9 cellular contexts compared by ENCODE assay signal in genomic region chr3:141401095-141401494, GRCh38. TPM values are rescaled to one million over a fixed set of nuclear protein-coding genes. Genes with fewer than 3 reads are reported as not detected.
A peak's percentile ranks its signal among the peaks of the same experiment; 100 is the strongest.
DNase-seq lines count a peak whose midpoint lies in the region; ATAC-seq and TF ChIP-seq lines count a peak whose summit lies in the region.
"Had no signal": no experiment of that assay in that cellular context is flagged by ENCODE, and none has a peak within 500 bp of the region (broad histone marks: within the 10 kb centered on the region; RNA-seq: fewer than 3 reads in every experiment).

No MANE protein-coding gene starts in this region.

- no peaks in the 10 kb centered on the region for H3K27me3 ChIP-seq in right lobe of liver

- peaks cover 46% of the 10 kb centered on the region for H3K36me3 Mint-ChIP-seq in activated CD8-positive, alpha-beta memory T cell treated with anti-CD3 and anti-CD28 coated beads, Interleukin-2, amount 10 ng/mL, durations not matched to agents 7 days and 5 days
- H3K36me3 Mint-ChIP-seq in activated naive CD8-positive, alpha-beta T cell treated with anti-CD3 and anti-CD28 coated beads for 36 hours: peaks cover 13% of the 10 kb centered on the region

- H3K27ac Mint-ChIP-seq in activated CD8-positive, alpha-beta memory T cell treated with anti-CD3 and anti-CD28 coated beads, Interleukin-2, amount 10 ng/mL, durations not matched to agents 7 days and 5 days: peak overlapping the region; percentile 69
- peak overlapping the region; percentile 66 for H3K27ac Mint-ChIP-seq in activated naive CD8-positive, alpha-beta T cell treated with anti-CD3 and anti-CD28 coated beads for 36 hours

- H3K9me3 ChIP-seq in right lobe of liver: no peaks in the 10 kb centered on the region

- intact Hi-C loops in right lobe of liver (cut with DNase I): no loop called here

- ATAC-seq in activated CD8-positive, alpha-beta memory T cell treated with anti-CD3 and anti-CD28 coated beads, Interleukin-2, amount 10 ng/mL, durations not matched to agents 7 days and 5 days: no peak
- ATAC-seq in right lobe of liver: no peak

- no peak for TF ChIP-seq POLR2A in right lobe of liver (IDR thresholded peaks at IDR 0.05)

- peaks cover 0 to 18% (median 5%) of the 10 kb centered on the region in 4 donors for H3K36me3 ChIP-seq in right lobe of liver

- H3K4me1 Mint-ChIP-seq in activated CD8-positive, alpha-beta memory T cell treated with anti-CD3 and anti-CD28 coated beads, Interleukin-2, amount 10 ng/mL, durations not matched to agents 7 days and 5 days: peaks cover 57% of the 10 kb centered on the region
- peaks cover 35% of the 10 kb centered on the region for H3K4me1 Mint-ChIP-seq in activated naive CD8-positive, alpha-beta T cell treated with anti-CD3 and anti-CD28 coated beads for 36 hours

- H3K4me3 ChIP-seq in right lobe of liver: no peak overlapping the region

- DNase-seq in activated CD8-positive, alpha-beta memory T cell treated with anti-CD3 and anti-CD28 coated beads, Interleukin-2, amount 10 ng/mL, durations not matched to agents 7 days and 5 days: no peak
- no peak for DNase-seq in activated CD8-positive, alpha-beta memory T cell treated with anti-CD3 and anti-CD28 coated beads, Interleukin-2, amount 50 U/mL, for 48 hours
- no peak for DNase-seq in activated naive CD8-positive, alpha-beta T cell treated with anti-CD3 and anti-CD28 coated beads for 36 hours
- DNase-seq in right lobe of liver (no peak), GM10248 (ENCODE audit: extremely low spot score) (no peak), DMS53 (lab: John Stamatoyannopoulos, UW) (no peak), KG1 (lab: John Stamatoyannopoulos, UW) (no peak)
- DNase-seq: activated CD4-positive, alpha-beta T cell treated with anti-CD3 and anti-CD28 coated beads, Interleukin-2, amount 50 U/mL, for 1 hour had no signal

- no peak overlapping the region for H3K4me3 Mint-ChIP-seq in activated CD8-positive, alpha-beta memory T cell treated with anti-CD3 and anti-CD28 coated beads, Interleukin-2, amount 10 ng/mL, durations not matched to agents 7 days and 5 days
- H3K4me3 Mint-ChIP-seq in activated naive CD8-positive, alpha-beta T cell treated with anti-CD3 and anti-CD28 coated beads for 36 hours: no peak overlapping the region

- H3K27me3 Mint-ChIP-seq in activated CD8-positive, alpha-beta memory T cell treated with anti-CD3 and anti-CD28 coated beads, Interleukin-2, amount 10 ng/mL, durations not matched to agents 7 days and 5 days: no peaks in the 10 kb centered on the region
- no peaks in the 10 kb centered on the region for H3K27me3 Mint-ChIP-seq in activated naive CD8-positive, alpha-beta T cell treated with anti-CD3 and anti-CD28 coated beads for 36 hours

- peaks cover 0 to 21% (median 10%) of the 10 kb centered on the region in 4 donors for H3K4me1 ChIP-seq in right lobe of liver

- no peak for TF ChIP-seq CTCF in right lobe of liver (IDR thresholded peaks at IDR 0.05)
- TF ChIP-seq CTCF in GM10248 (IDR thresholded peaks at IDR 0.05; ENCODE audit: control extremely low read depth, extremely low read depth, low read depth, missing control alignments): no peak

- peaks cover 6% of the 10 kb centered on the region for H3K9me3 Mint-ChIP-seq in activated CD8-positive, alpha-beta memory T cell treated with anti-CD3 and anti-CD28 coated beads, Interleukin-2, amount 10 ng/mL, durations not matched to agents 7 days and 5 days (ENCODE audit: low read depth)
- peaks cover 6% of the 10 kb centered on the region for H3K9me3 Mint-ChIP-seq in activated naive CD8-positive, alpha-beta T cell treated with anti-CD3 and anti-CD28 coated beads for 36 hours

- CTCF ChIA-PET in activated CD8-positive, alpha-beta memory T cell treated with anti-CD3 and anti-CD28 coated beads, Interleukin-2, amount 10 ng/mL, durations not matched to agents 7 days and 5 days (lab: Charles Lee): interaction anchor here (0.7 to 2.0 kb wide), 13 partner anchors 11 to 91 kb away, joined by 3 to 9 read pairs (median 4); partner anchors contain the start of gene ZBTB38
- CTCF ChIA-PET in GM10248 (lab: Yijun Ruan, JAX): interaction anchor here (0.7 to 2.3 kb wide), 9 partner anchors 12 to 89 kb away, joined by 3 to 10 read pairs (median 4); no protein-coding TSS in a partner anchor

- 60% methylated on average over 1 of the region's 1 CpG for WGBS in right lobe of liver (ENCODE audit: insufficient coverage, low coverage, low lambda C conversion rate, missing lambda C conversion rate)

- POLR2A ChIA-PET in GM10248 (lab: Yijun Ruan, JAX): interaction anchor here (0.6 to 0.8 kb wide), 2 partner anchors 9 to 28 kb away, joined by 3 to 4 read pairs; no protein-coding TSS in a partner anchor

- peak overlapping the region; percentile 93 to 97 (median 95) for H3K27ac ChIP-seq in right lobe of liver
- peak overlapping the region; percentile 93 for H3K27ac ChIP-seq in temporal lobe (ENCODE audit: low read depth, low read length)

RNA-seq across cellular contexts. Expression of gene ZBTB38, which starts 32.8 kb away (rescaled TPM):
- total RNA-seq in activated CD8-positive, alpha-beta memory T cell treated with anti-CD3 and anti-CD28 coated beads, Interleukin-2, amount 10 ng/mL, durations not matched to agents 7 days and 5 days: 10 to 100 TPM; 42.5 to 49.4 TPM
- 10 to 100 TPM; 14.7 to 16.7 TPM for total RNA-seq in activated naive CD8-positive, alpha-beta T cell treated with anti-CD3 and anti-CD28 coated beads for 36 hours
- 10 to 100 TPM; 29.4 to 75.2 (median 36.6) TPM for total RNA-seq in right lobe of liver
- total RNA-seq in temporal lobe: 117 TPM
